In the genomic region with DNA sequence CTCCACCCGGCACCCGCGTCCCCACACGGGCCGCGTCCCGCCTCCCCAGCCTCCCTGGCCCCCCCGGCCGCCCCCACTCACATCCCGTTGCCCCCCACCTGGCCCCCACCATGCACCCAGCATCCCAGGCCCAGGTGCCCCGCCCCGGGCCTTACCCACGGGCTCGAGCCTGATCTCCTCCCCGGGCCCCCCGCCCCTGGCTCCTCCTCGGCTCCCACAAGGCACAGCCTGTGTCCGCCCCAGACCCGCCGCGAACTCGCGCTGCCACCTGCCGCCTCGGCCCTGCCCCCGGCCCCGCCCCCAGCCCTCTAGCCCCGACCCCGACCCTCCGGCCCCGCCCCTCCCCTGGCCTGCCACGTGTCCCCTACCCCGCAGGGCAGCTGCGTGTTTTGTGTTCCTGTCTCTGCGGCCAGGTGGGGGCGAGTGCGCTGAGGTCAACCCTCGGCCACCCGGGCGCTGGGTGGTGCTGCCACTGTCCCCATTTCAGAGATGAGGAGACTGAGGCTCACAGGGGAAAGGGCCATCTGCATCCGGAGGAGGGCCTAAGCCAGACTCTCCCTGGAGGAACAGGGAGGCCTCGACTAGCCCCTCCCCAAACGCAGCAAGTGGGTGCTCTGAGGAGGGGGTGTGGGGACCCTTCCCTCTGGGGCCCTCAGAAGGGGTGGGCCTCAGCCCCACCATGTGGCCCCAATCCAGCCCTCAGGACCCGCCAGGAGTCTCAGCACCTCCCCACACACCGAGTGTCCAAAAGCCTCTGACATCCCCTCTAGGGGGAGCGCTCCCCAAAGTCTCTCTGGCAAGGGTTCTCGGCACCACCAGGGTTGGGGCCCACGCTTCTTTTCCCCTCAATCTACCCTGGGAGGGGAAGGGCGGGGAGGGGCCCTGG, we compare ENCODE assay signal across 1 cellular context.
TF ChIP-seq lines count a peak whose summit lies in the region.

No MANE protein-coding gene starts in this region.

TF ChIP-seq in HepG2, 621 proteins besides CTCF, POLR2A, EP300 and RAD21 (continued from another document and continues in another):
- TF ChIP-seq, protein P1, sequence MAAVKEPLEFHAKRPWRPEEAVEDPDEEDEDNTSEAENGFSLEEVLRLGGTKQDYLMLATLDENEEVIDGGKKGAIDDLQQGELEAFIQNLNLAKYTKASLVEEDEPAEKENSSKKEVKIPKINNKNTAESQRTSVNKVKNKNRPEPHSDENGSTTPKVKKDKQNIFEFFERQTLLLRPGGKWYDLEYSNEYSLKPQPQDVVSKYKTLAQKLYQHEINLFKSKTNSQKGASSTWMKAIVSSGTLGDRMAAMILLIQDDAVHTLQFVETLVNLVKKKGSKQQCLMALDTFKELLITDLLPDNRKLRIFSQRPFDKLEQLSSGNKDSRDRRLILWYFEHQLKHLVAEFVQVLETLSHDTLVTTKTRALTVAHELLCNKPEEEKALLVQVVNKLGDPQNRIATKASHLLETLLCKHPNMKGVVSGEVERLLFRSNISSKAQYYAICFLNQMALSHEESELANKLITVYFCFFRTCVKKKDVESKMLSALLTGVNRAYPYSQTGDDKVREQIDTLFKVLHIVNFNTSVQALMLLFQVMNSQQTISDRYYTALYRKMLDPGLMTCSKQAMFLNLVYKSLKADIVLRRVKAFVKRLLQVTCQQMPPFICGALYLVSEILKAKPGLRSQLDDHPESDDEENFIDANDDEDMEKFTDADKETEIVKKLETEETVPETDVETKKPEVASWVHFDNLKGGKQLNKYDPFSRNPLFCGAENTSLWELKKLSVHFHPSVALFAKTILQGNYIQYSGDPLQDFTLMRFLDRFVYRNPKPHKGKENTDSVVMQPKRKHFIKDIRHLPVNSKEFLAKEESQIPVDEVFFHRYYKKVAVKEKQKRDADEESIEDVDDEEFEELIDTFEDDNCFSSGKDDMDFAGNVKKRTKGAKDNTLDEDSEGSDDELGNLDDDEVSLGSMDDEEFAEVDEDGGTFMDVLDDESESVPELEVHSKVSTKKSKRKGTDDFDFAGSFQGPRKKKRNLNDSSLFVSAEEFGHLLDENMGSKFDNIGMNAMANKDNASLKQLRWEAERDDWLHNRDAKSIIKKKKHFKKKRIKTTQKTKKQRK (IDR thresholded peaks at IDR 0.05; ENCODE audit: low read length): no peak
- no peak for TF ChIP-seq NFE2L1 (CRISPR knock-in tag; IDR thresholded peaks at IDR 0.05; ENCODE audit: borderline replicate concordance)
- no peak for TF ChIP-seq BRCA1 (CRISPR knock-in tag; IDR thresholded peaks at IDR 0.05)
- TF ChIP-seq LCORL (IDR thresholded peaks at IDR 0.05): no peak
- TF ChIP-seq LCORL (CRISPR knock-in tag; IDR thresholded peaks at IDR 0.05): no peak; the same call in 1 of the 2 replicates
- TF ChIP-seq ZNF317 (CRISPR knock-in tag; IDR thresholded peaks at IDR 0.05): no peak
- TF ChIP-seq, protein P2, sequence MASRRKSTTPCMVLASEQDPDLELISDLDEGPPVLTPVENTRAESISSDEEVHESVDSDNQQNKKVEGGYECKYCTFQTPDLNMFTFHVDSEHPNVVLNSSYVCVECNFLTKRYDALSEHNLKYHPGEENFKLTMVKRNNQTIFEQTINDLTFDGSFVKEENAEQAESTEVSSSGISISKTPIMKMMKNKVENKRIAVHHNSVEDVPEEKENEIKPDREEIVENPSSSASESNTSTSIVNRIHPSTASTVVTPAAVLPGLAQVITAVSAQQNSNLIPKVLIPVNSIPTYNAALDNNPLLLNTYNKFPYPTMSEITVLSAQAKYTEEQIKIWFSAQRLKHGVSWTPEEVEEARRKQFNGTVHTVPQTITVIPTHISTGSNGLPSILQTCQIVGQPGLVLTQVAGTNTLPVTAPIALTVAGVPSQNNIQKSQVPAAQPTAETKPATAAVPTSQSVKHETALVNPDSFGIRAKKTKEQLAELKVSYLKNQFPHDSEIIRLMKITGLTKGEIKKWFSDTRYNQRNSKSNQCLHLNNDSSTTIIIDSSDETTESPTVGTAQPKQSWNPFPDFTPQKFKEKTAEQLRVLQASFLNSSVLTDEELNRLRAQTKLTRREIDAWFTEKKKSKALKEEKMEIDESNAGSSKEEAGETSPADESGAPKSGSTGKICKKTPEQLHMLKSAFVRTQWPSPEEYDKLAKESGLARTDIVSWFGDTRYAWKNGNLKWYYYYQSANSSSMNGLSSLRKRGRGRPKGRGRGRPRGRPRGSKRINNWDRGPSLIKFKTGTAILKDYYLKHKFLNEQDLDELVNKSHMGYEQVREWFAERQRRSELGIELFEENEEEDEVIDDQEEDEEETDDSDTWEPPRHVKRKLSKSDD (CRISPR knock-in tag; IDR thresholded peaks at IDR 0.05; ENCODE audit: low read depth): no peak
- TF ChIP-seq, protein P3, sequence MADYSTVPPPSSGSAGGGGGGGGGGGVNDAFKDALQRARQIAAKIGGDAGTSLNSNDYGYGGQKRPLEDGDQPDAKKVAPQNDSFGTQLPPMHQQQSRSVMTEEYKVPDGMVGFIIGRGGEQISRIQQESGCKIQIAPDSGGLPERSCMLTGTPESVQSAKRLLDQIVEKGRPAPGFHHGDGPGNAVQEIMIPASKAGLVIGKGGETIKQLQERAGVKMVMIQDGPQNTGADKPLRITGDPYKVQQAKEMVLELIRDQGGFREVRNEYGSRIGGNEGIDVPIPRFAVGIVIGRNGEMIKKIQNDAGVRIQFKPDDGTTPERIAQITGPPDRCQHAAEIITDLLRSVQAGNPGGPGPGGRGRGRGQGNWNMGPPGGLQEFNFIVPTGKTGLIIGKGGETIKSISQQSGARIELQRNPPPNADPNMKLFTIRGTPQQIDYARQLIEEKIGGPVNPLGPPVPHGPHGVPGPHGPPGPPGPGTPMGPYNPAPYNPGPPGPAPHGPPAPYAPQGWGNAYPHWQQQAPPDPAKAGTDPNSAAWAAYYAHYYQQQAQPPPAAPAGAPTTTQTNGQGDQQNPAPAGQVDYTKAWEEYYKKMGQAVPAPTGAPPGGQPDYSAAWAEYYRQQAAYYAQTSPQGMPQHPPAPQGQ (CRISPR knock-in tag; IDR thresholded peaks at IDR 0.05; ENCODE audit: borderline replicate concordance): no peak
- TF ChIP-seq, protein P4, sequence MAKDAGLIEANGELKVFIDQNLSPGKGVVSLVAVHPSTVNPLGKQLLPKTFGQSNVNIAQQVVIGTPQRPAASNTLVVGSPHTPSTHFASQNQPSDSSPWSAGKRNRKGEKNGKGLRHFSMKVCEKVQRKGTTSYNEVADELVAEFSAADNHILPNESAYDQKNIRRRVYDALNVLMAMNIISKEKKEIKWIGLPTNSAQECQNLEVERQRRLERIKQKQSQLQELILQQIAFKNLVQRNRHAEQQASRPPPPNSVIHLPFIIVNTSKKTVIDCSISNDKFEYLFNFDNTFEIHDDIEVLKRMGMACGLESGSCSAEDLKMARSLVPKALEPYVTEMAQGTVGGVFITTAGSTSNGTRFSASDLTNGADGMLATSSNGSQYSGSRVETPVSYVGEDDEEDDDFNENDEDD (CRISPR knock-in tag; IDR thresholded peaks at IDR 0.05; ENCODE audit: borderline replicate concordance): no peak; the same call in 1 of the 2 replicates
- TF ChIP-seq, protein P5, sequence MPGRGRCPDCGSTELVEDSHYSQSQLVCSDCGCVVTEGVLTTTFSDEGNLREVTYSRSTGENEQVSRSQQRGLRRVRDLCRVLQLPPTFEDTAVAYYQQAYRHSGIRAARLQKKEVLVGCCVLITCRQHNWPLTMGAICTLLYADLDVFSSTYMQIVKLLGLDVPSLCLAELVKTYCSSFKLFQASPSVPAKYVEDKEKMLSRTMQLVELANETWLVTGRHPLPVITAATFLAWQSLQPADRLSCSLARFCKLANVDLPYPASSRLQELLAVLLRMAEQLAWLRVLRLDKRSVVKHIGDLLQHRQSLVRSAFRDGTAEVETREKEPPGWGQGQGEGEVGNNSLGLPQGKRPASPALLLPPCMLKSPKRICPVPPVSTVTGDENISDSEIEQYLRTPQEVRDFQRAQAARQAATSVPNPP (CRISPR knock-in tag; IDR thresholded peaks at IDR 0.05): no peak
- TF ChIP-seq, protein P6, sequence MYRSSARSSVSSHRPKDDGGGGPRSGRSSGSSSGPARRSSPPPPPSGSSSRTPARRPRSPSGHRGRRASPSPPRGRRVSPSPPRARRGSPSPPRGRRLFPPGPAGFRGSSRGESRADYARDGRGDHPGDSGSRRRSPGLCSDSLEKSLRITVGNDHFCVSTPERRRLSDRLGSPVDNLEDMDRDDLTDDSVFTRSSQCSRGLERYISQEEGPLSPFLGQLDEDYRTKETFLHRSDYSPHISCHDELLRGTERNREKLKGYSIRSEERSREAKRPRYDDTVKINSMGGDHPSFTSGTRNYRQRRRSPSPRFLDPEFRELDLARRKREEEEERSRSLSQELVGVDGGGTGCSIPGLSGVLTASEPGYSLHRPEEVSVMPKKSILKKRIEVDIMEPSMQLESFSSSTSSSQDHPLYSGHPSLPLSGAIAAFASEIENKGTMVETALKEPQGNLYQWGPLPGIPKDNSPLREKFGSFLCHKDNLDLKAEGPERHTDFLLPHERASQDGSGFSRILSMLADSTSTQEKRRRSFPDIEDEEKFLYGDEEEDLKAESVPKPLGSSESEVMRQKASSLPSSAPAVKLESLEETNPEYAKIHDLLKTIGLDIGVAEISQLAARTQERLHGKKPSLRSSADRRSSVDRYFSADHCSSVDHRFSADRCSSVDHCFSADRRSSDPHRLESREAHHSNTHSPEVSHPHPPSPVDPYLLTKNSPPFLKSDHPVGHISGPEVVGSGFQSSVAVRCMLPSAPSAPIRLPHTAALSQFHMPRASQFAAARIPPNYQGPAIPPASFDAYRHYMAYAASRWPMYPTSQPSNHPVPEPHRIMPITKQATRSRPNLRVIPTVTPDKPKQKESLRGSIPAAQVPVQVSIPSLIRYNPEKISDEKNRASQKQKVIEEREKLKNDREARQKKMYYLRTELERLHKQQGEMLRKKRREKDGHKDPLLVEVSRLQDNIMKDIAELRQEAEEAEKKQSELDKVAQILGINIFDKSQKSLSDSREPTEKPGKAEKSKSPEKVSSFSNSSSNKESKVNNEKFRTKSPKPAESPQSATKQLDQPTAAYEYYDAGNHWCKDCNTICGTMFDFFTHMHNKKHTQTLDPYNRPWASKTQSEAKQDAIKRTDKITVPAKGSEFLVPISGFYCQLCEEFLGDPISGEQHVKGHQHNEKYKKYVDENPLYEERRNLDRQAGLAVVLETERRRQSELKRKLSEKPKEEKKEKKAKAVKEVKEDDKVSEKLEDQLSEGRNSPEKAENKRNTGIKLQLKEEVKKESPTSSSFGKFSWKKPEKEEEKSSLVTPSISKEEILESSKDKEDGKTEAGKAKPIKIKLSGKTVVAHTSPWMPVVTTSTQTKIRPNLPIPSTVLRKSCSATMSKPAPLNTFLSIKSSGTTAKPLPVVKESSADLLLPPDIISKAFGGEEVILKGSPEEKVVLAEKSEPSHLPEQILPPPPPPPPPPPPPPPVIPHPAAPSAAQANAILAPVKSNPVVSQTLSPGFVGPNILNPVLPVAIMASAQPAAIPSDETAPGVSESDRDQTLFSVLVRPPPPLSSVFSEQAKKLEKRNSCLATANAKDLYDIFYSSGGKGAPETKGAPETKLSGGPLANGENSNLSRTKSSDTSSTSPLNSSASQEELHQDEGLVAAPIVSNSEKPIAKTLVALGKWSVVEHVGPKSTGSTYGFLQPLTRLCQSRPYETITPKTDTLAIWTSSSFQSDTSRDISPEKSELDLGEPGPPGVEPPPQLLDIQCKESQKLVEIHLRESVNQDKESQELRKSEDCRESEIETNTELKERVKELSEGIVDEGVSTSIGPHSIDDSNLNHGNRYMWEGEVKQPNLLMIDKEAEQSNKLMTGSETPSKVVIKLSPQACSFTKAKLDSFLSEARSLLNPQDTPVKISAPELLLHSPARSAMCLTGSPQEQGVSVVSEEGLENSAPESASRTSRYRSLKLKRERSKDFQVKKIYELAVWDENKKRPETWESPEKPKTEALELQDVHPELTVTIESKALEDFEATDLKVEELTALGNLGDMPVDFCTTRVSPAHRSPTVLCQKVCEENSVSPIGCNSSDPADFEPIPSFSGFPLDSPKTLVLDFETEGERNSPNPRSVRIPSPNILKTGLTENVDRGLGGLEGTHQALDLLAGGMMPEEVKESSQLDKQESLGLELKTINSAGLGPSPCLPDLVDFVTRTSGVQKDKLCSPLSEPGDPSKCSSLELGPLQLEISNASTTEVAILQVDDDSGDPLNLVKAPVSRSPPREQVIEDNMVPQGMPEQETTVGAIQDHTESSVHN (CRISPR knock-in tag; IDR thresholded peaks at IDR 0.05): no peak
- no peak for TF ChIP-seq ISL2 (CRISPR knock-in tag; IDR thresholded peaks at IDR 0.05)
- TF ChIP-seq ARNT (IDR thresholded peaks at IDR 0.05): no peak
- no peak for TF ChIP-seq HOXA7 (CRISPR knock-in tag; IDR thresholded peaks at IDR 0.05)
- peak; percentile 90 for TF ChIP-seq PCBP1 (IDR thresholded peaks at IDR 0.05; ENCODE audit: borderline replicate concordance, low read depth, low read length)
- TF ChIP-seq ZNF460 (CRISPR knock-in tag; IDR thresholded peaks at IDR 0.05; ENCODE audit: borderline replicate concordance): no peak
- no peak for TF ChIP-seq CC2D1A (CRISPR knock-in tag; IDR thresholded peaks at IDR 0.05)
- TF ChIP-seq FOSL2 (CRISPR knock-in tag; IDR thresholded peaks at IDR 0.05): no peak
- TF ChIP-seq SRSF4 (IDR thresholded peaks at IDR 0.05; ENCODE audit: low read depth, low read length, poor library complexity, severe bottlenecking): no peak
- no peak for TF ChIP-seq ZNF251 (CRISPR knock-in tag; IDR thresholded peaks at IDR 0.05)
- no peak for TF ChIP-seq ZNF678 (CRISPR knock-in tag; IDR thresholded peaks at IDR 0.05)
- TF ChIP-seq IRX3 (CRISPR knock-in tag; IDR thresholded peaks at IDR 0.05; ENCODE audit: borderline replicate concordance, low read depth): no peak
- TF ChIP-seq TGIF2 (CRISPR knock-in tag; IDR thresholded peaks at IDR 0.05): peak; percentile 49; the same call in 1 of the 2 replicates
- TF ChIP-seq PLRG1 (conservative IDR thresholded peaks at IDR 0.05): no peak
- TF ChIP-seq ZNF7 (CRISPR knock-in tag; IDR thresholded peaks at IDR 0.05): no peak
- TF ChIP-seq JUND (CRISPR knock-in tag; IDR thresholded peaks at IDR 0.05): peak; percentile 47; the same call in 1 of the 2 replicates
- no peak for TF ChIP-seq SATB2 (CRISPR knock-in tag; IDR thresholded peaks at IDR 0.05)
- TF ChIP-seq ZNF749 (CRISPR knock-in tag; IDR thresholded peaks at IDR 0.05; ENCODE audit: borderline replicate concordance): no peak
- no peak for TF ChIP-seq ZNF713 (CRISPR knock-in tag; IDR thresholded peaks at IDR 0.05)
- TF ChIP-seq ZNF282 (IDR thresholded peaks at IDR 0.05; ENCODE audit: partially characterized antibody): no peak
- no peak for TF ChIP-seq MTA1 (CRISPR knock-in tag; IDR thresholded peaks at IDR 0.05; ENCODE audit: borderline replicate concordance)
- no peak for TF ChIP-seq KDM2A (CRISPR knock-in tag; IDR thresholded peaks at IDR 0.05; ENCODE audit: borderline replicate concordance, low read depth)
- no peak for TF ChIP-seq ZNF446 (CRISPR knock-in tag; IDR thresholded peaks at IDR 0.05)
- TF ChIP-seq ARNT2 (CRISPR knock-in tag; IDR thresholded peaks at IDR 0.05; ENCODE audit: low read depth): 0 out of 2 replicates have a peak, but pooled peaks have one; percentile 29
- TF ChIP-seq ZNF230 (CRISPR knock-in tag; IDR thresholded peaks at IDR 0.05): no peak
- TF ChIP-seq, protein P7, sequence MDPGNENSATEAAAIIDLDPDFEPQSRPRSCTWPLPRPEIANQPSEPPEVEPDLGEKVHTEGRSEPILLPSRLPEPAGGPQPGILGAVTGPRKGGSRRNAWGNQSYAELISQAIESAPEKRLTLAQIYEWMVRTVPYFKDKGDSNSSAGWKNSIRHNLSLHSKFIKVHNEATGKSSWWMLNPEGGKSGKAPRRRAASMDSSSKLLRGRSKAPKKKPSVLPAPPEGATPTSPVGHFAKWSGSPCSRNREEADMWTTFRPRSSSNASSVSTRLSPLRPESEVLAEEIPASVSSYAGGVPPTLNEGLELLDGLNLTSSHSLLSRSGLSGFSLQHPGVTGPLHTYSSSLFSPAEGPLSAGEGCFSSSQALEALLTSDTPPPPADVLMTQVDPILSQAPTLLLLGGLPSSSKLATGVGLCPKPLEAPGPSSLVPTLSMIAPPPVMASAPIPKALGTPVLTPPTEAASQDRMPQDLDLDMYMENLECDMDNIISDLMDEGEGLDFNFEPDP (CRISPR knock-in tag; conservative IDR thresholded peaks at IDR 0.05): no peak
